In the genomic region with DNA sequence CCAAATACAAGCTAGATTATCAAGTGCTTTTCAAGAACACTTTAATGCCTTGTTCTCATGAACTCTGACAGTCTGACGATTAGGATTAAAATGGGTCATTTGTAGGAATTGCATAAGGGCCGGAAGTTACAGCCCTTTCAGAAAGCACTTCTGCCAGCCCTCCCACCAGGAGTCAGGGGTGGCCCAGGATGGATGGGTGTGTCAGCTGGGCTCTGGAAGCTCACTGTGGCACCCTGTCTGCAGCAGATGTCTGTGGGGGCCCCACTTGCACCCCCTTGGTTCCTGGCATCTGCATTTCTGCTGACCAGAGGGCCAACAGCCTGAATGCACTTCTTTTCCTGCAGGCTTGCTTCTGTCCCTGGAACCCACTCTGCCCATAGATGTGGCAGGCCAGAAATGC, we compare ENCODE assay signal across 27 cellular contexts.
"Had no signal": no experiment of that assay in that cellular context is flagged by ENCODE, and none has a peak within 500 bp of the region (broad histone marks: within the 10 kb centered on the region; RNA-seq: fewer than 3 reads in every experiment).

No MANE protein-coding gene starts in this region.

- H3K4me1 ChIP-seq: body of pancreas, esophagus muscularis mucosa, left ventricle myocardium inferior, parathyroid adenoma, psoas muscle, suprapubic skin, tibial nerve had no signal

- H3K27me3 Mint-ChIP-seq: activated naive CD8-positive, alpha-beta T cell; stimulated activated naive B cell treated with anti-CD40 and anti-IgM and Interleukin-4, amounts not matched to agents 10 μg/mL and 1 μg/mL and 100 μg/mL, for 72 hours had no signal

- FAIRE-seq: islet of Langerhans, TTC549 had no signal

- H3K4me2 ChIP-seq: smooth muscle cell had no signal

- H3K4me3 Mint-ChIP-seq: activated naive CD8-positive, alpha-beta T cell; endodermal cell; neural crest cell; stimulated activated naive B cell treated with anti-CD40 and anti-IgM and Interleukin-4, amounts not matched to agents 10 μg/mL and 1 μg/mL and 100 μg/mL, for 72 hours had no signal

- H3K9me3 ChIP-seq: body of pancreas, esophagus muscularis mucosa, left ventricle myocardium inferior, psoas muscle, suprapubic skin, tibial nerve had no signal

- H3K36me3 Mint-ChIP-seq: activated naive CD8-positive, alpha-beta T cell; stimulated activated naive B cell treated with anti-CD40 and anti-IgM and Interleukin-4, amounts not matched to agents 10 μg/mL and 1 μg/mL and 100 μg/mL, for 72 hours had no signal

- H3K9me3 Mint-ChIP-seq: endodermal cell; neural crest cell; stimulated activated naive B cell treated with anti-CD40 and anti-IgM and Interleukin-4, amounts not matched to agents 10 μg/mL and 1 μg/mL and 100 μg/mL, for 72 hours had no signal

- H3K4me3 ChIP-seq: body of pancreas, esophagus muscularis mucosa, left ventricle myocardium inferior, psoas muscle, smooth muscle cell, suprapubic skin, tibial nerve had no signal

- H3K36me3 ChIP-seq: esophagus muscularis mucosa, left ventricle myocardium inferior, suprapubic skin, tibial nerve had no signal

- DNase-seq: activated CD4-positive, alpha-beta T cell treated with anti-CD3 and anti-CD28 coated beads for 4 hours; activated CD4-positive, alpha-beta T cell treated with anti-CD3 and anti-CD28 coated beads, Interleukin-2, amount 50 U/mL, for 4 hours; activated CD8-positive, alpha-beta memory T cell treated with anti-CD3 and anti-CD28 coated beads for 24 hours; activated effector memory CD4-positive, alpha-beta T cell treated with Interleukin-2 at 50 U/mL for 16 hours; activated naive CD4-positive, alpha-beta T cell treated with Interleukin-2 at 50 U/mL for 16 hours; anterior cingulate cortex; body of pancreas; cortex of kidney; foreskin melanocyte; left ventricle myocardium inferior; mammary epithelial cell; occipital lobe; psoas muscle; stimulated activated CD4-positive, alpha-beta T cell treated with anti-CD3 and anti-CD28 coated beads, Interleukin-15, amount 100 ng/mL, for 24 hours; stimulated activated CD4-positive, alpha-beta T cell treated with anti-CD3 and anti-CD28 coated beads, Interleukin-2, amount 100 ng/mL, for 24 hours; stimulated activated naive B cell treated with anti-CD40 and anti-IgM and Interleukin-4, amounts not matched to agents 10 μg/mL and 1 μg/mL and 100 μg/mL, for 72 hours had no signal

- H3K9ac ChIP-seq: parathyroid adenoma had no signal

- H3K27ac Mint-ChIP-seq: activated naive CD8-positive, alpha-beta T cell; endodermal cell; stimulated activated naive B cell treated with anti-CD40 and anti-IgM and Interleukin-4, amounts not matched to agents 10 μg/mL and 1 μg/mL and 100 μg/mL, for 72 hours had no signal

- ATAC-seq: body of pancreas; psoas muscle; stimulated activated naive B cell treated with anti-CD40 and anti-IgM and Interleukin-4, amounts not matched to agents 10 μg/mL and 1 μg/mL and 100 μg/mL, for 72 hours had no signal

- H3K79me2 ChIP-seq: parathyroid adenoma had no signal

- H3K27me3 ChIP-seq: body of pancreas, suprapubic skin, tibial nerve had no signal

- H2AFZ ChIP-seq: parathyroid adenoma had no signal

- H3K27ac ChIP-seq: body of pancreas, esophagus muscularis mucosa, left ventricle myocardium inferior, parathyroid adenoma, psoas muscle, suprapubic skin, tibial nerve, VCaP had no signal
